Comparison of ENCODE assay signal across 17 cellular contexts in the genomic region with DNA sequence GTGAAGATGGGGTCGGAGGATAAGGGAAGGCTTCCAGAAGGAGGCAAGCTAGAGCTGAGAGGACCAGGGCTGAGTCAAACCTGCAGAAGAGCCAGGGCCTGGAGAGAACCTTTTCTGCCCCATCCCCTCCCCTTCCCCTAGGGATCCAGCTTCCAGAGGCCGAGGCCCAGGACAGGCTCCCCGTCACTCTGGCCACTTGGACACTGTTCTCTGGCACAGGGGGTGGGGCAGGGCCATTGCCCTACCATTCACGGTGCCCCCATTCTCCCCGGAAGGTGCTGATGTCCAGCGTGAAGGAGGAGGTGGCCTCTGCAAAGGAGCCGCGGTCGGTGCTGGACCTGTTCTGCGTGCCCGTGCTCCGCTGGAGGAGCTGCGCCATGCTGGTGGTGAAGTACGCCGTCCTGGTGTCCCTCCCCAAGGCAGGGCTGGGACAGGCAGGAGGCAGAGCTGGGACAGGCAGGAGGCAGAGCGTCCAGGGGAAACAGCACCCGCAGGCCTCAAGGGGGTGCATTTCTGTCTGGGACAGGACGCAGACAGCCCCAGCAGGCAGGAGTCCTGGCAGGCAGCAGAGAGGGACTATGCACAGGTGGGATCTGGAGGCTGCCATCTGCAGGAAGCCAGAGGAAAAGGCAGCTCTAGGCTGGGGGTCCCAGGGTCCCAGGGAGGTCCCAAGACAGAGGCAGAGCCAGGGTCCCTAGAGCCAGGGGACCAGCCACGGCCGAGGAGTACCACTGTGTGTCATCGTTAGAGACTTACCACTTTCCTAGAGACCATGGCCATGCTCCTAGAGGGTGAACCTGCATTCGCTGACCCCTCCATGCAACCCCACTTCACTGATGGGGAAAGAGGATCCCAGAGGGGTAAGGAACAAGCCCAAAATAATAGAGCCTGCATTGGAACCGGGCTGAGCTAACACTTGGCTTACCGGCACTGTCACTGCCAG. TPM values are rescaled to one million over a fixed set of nuclear protein-coding genes. Genes with fewer than 3 reads are reported as not detected.
DNase-seq lines count a peak whose midpoint lies in the region; ATAC-seq and TF ChIP-seq lines count a peak whose summit lies in the region.
"Had no signal": no experiment of that assay in that cellular context is flagged by ENCODE, and none has a peak within 500 bp of the region (broad histone marks: within the 10 kb centered on the region; RNA-seq: fewer than 3 reads in every experiment).

No MANE protein-coding gene starts in this region.

- H3K4me1 ChIP-seq in HUES6 (ENCODE audit: control insufficient read depth, insufficient read depth, low read length) (peaks cover 35% of the 10 kb centered on the region), body of pancreas (peaks cover 20% of the 10 kb centered on the region)

- H3K4me1 Mint-ChIP-seq in nephron progenitor cell = peaks cover 42% of the 10 kb centered on the region

- no peaks in the 10 kb centered on the region for H3K36me3 Mint-ChIP-seq in nephron progenitor cell (ENCODE audit: low read depth)
- H3K36me3 Mint-ChIP-seq: immature natural killer cell had no signal

- H3K27me3 Mint-ChIP-seq in nephron progenitor cell (ENCODE audit: low read depth, poor library complexity) = peaks cover 10% of the 10 kb centered on the region
- H3K27me3 Mint-ChIP-seq: activated CD4-positive, alpha-beta memory T cell treated with anti-CD3 and anti-CD28 coated beads, Interleukin-2, amount 10 ng/mL, durations not matched to agents 7 days and 5 days had no signal

- H3K9me3 Mint-ChIP-seq in nephron progenitor cell = no peaks in the 10 kb centered on the region
- H3K9me3 Mint-ChIP-seq: activated CD4-positive, alpha-beta memory T cell treated with anti-CD3 and anti-CD28 coated beads, Interleukin-2, amount 10 ng/mL, durations not matched to agents 7 days and 5 days; immature natural killer cell; T-helper 2 cell treated with Interferon-gamma antibody and Interleukin-4, amounts not matched to agents 5 μg/mL and 100 μg/mL, for 36 hours had no signal

- H3K36me3 ChIP-seq in HUES6 (ENCODE audit: control insufficient read depth, insufficient read depth, low read length) (no peaks in the 10 kb centered on the region), body of pancreas (replicated peaks in 1 of 2; ENCODE audit: insufficient read depth in 1 of 2, low read depth in 2 of 2) (no peaks in the 10 kb centered on the region)
- H3K36me3 ChIP-seq: right lobe of liver had no signal

- 85 to 95% methylated on average over 15 to 24 of the region's 24 CpGs for WGBS in body of pancreas, 2 donors

- peak overlapping the region; percentile 68; the same call in 1 of the 2 replicates for H3K27ac ChIP-seq in HUES6 (ENCODE audit: low read depth, low read length)
- H3K27ac ChIP-seq in body of pancreas = peak overlapping the region in 3 of 4 donors; percentile 19 to 40 (median 38)
- H3K27ac ChIP-seq: right lobe of liver had no signal

- peak overlapping the region; percentile 49 for H3K4me3 Mint-ChIP-seq in nephron progenitor cell
- H3K4me3 Mint-ChIP-seq: activated CD4-positive, alpha-beta memory T cell treated with anti-CD3 and anti-CD28 coated beads, Interleukin-2, amount 10 ng/mL, durations not matched to agents 7 days and 5 days; immature natural killer cell; T-helper 2 cell treated with Interferon-gamma antibody and Interleukin-4, amounts not matched to agents 5 μg/mL and 100 μg/mL, for 36 hours had no signal

- TF ChIP-seq POLR2A in body of pancreas (IDR thresholded peaks at IDR 0.05) = no peak

- H3K4me3 ChIP-seq in HUES6 (ENCODE audit: low read depth, low read length) = no peak overlapping the region
- no peak overlapping the region for H3K4me3 ChIP-seq in body of pancreas
- H3K4me3 ChIP-seq: right lobe of liver had no signal

- TF ChIP-seq CTCF in body of pancreas (IDR thresholded peaks at IDR 0.05) (no peak), nephron progenitor cell (IDR thresholded peaks at IDR 0.05) (no peak)

- peak overlapping the region; percentile 54 for H3K9ac ChIP-seq in HUES6 (ENCODE audit: low read length)

- H3K27me3 ChIP-seq in HUES6 (ENCODE audit: control insufficient read depth, insufficient read depth, low read length) = no peaks in the 10 kb centered on the region
- no peaks in the 10 kb centered on the region for H3K27me3 ChIP-seq in body of pancreas
- H3K27me3 ChIP-seq: right lobe of liver had no signal

- no peak for ATAC-seq in body of pancreas
- ATAC-seq in GM18519 (IDR thresholded peaks at IDR 0.05; ENCODE audit: low FRiP score, unreplicated experiment) = no peak
- ATAC-seq in GM19351 (IDR thresholded peaks at IDR 0.05; ENCODE audit: unreplicated experiment) = no peak
- ATAC-seq: right lobe of liver had no signal

- no peaks in the 10 kb centered on the region for H3K9me3 ChIP-seq in HUES6 (ENCODE audit: control insufficient read depth, insufficient read depth, low read depth, low read length)
- H3K9me3 ChIP-seq in body of pancreas = no peaks in the 10 kb centered on the region
- H3K9me3 ChIP-seq: right lobe of liver had no signal

- DNase-seq in D341Med (ENCODE audit: low spot score) (peak; percentile 47), body of pancreas (no peak), nephron progenitor cell (no peak), NCI-H1417 treated with DMSO at 0.1 percent for 48 hours (lab: John Stamatoyannopoulos, UW) (no peak), NCI-H1092 (lab: John Stamatoyannopoulos, UW) (no peak)
- DNase-seq: activated CD4-positive, alpha-beta memory T cell treated with anti-CD3 and anti-CD28 coated beads, Interleukin-2, amount 10 ng/mL, durations not matched to agents 7 days and 5 days; activated naive CD4-positive, alpha-beta T cell treated with Interleukin-2 at 50 U/mL for 16 hours; immature natural killer cell; NCI-H2171 treated with DMSO at 0.1 percent for 48 hours had no signal

- H3K27ac Mint-ChIP-seq in nephron progenitor cell = no peak overlapping the region
- H3K27ac Mint-ChIP-seq: activated CD4-positive, alpha-beta memory T cell treated with anti-CD3 and anti-CD28 coated beads, Interleukin-2, amount 10 ng/mL, durations not matched to agents 7 days and 5 days; T-helper 2 cell treated with Interferon-gamma antibody and Interleukin-4, amounts not matched to agents 5 μg/mL and 100 μg/mL, for 36 hours had no signal

- intact Hi-C loops in body of pancreas (cut with DNase I) = no loop called here

RNA-seq across cellular contexts. Expression of a gene that starts 9.5 kb away (rescaled TPM):
- not detected for total RNA-seq in body of pancreas
- total RNA-seq: activated CD4-positive, alpha-beta memory T cell treated with anti-CD3 and anti-CD28 coated beads, Interleukin-2, amount 10 ng/mL, durations not matched to agents 7 days and 5 days; cerebellum; M059J; subcutaneous adipose tissue had no signal

RNA-seq across cellular contexts. Expression of a gene that starts 25.8 kb away (rescaled TPM):
- total RNA-seq in body of pancreas = not detected
- total RNA-seq: activated CD4-positive, alpha-beta memory T cell treated with anti-CD3 and anti-CD28 coated beads, Interleukin-2, amount 10 ng/mL, durations not matched to agents 7 days and 5 days; cerebellum; M059J; subcutaneous adipose tissue had no signal
